17 cellular contexts compared by ENCODE assay signal in genomic region chr11:91872216-91872615, GRCh38.
DNase-seq lines count a peak whose midpoint lies in the region; ATAC-seq, FAIRE-seq and TF ChIP-seq lines count a peak whose summit lies in the region.
"Had no signal": no experiment of that assay in that cellular context is flagged by ENCODE, and none has a peak within 500 bp of the region (broad histone marks: within the 10 kb centered on the region; RNA-seq: fewer than 3 reads in every experiment).

No MANE protein-coding gene starts in this region.

- 85 to 91% (median 89%) methylated on average over 5 of the region's 5 CpGs for WGBS in stomach, 5 donors

- H2AFZ ChIP-seq in DND-41 (ENCODE audit: low read depth, low read length) (peak overlapping the region; percentile 51; the same call in 1 of the 2 replicates), Loucy (ENCODE audit: low read length) (no peak overlapping the region), endothelial cell of umbilical vein (ENCODE audit: low read depth, low read length) (peak overlapping the region; percentile 56)

- no peaks in the 10 kb centered on the region for H3K4me1 ChIP-seq in DND-41 (ENCODE audit: insufficient read depth, low read length)
- H3K4me1 ChIP-seq in Loucy (ENCODE audit: insufficient read depth, low read length, poor library complexity, severe bottlenecking), result peaks cover 90% of the 10 kb centered on the region
- H3K4me1 ChIP-seq in endothelial cell of umbilical vein (ENCODE audit: control insufficient read depth, extremely low read depth, insufficient read depth, low read length), result peaks cover 26% of the 10 kb centered on the region
- H3K4me1 ChIP-seq in HAP-1, result no peaks in the 10 kb centered on the region
- no peaks in the 10 kb centered on the region for H3K4me1 ChIP-seq in breast epithelium
- peaks cover 0 to 22% (median 10%) of the 10 kb centered on the region in 4 donors for H3K4me1 ChIP-seq in stomach
- H3K4me1 ChIP-seq: Peyer's patch had no signal

- no peak overlapping the region for H3K9ac ChIP-seq in DND-41 (ENCODE audit: low read depth, low read length)
- H3K9ac ChIP-seq in Loucy (ENCODE audit: low read depth, low read length, poor library complexity, severe bottlenecking), result peak overlapping the region; percentile 67
- no peak overlapping the region for H3K9ac ChIP-seq in endothelial cell of umbilical vein (replicated peaks; ENCODE audit: extremely low read depth, insufficient read depth, low read length)

- H3K9me2 ChIP-seq in Loucy (replicated peaks; ENCODE audit: low read depth, low read length), result no peaks in the 10 kb centered on the region

- H3K4me2 ChIP-seq in DND-41 (ENCODE audit: insufficient read depth, low read length), result no peak overlapping the region
- H3K4me2 ChIP-seq in Loucy (ENCODE audit: low read depth, low read length, poor library complexity, severe bottlenecking), result peak overlapping the region; percentile 76
- H3K4me2 ChIP-seq in endothelial cell of umbilical vein (ENCODE audit: insufficient read depth, low read length), result peak overlapping the region; percentile 44

- intact Hi-C loops in endothelial cell of umbilical vein (cut with micrococcal nuclease), result no loop called here
- intact Hi-C loops in breast epithelium (cut with DNase I; ENCODE audit: low total_unique reads), result no loop called here
- intact Hi-C loops in stomach (cut with DNase I; ENCODE audit: low total_unique reads), result no loop called here

- H3K9me1 ChIP-seq in endothelial cell of umbilical vein (replicated peaks; ENCODE audit: control insufficient read depth, extremely low read depth, insufficient read depth, low read length), result no peaks in the 10 kb centered on the region

- no peaks in the 10 kb centered on the region for H3K79me2 ChIP-seq in DND-41 (ENCODE audit: insufficient read depth, low read length)
- no peaks in the 10 kb centered on the region for H3K79me2 ChIP-seq in Loucy (ENCODE audit: insufficient read depth, low read length)
- no peaks in the 10 kb centered on the region for H3K79me2 ChIP-seq in endothelial cell of umbilical vein (ENCODE audit: control insufficient read depth, insufficient read depth, low read length)

- H3K9me3 ChIP-seq in DND-41 (ENCODE audit: insufficient read depth, low read length, severe bottlenecking) (no peaks in the 10 kb centered on the region), Loucy (ENCODE audit: insufficient read depth, low read depth, low read length) (no peaks in the 10 kb centered on the region), endothelial cell of umbilical vein (replicated peaks; ENCODE audit: control insufficient read depth, insufficient read depth, low read length) (no peaks in the 10 kb centered on the region), HAP-1 (no peaks in the 10 kb centered on the region), breast epithelium (no peaks in the 10 kb centered on the region), stomach (no peaks in the 10 kb centered on the region)
- H3K9me3 ChIP-seq: Peyer's patch had no signal

- no peak for FAIRE-seq in endothelial cell of umbilical vein (lab: Jason Lieb, UNC)
- FAIRE-seq: GM12891, GM18507 had no signal

- H3K4me1 Mint-ChIP-seq in nephron, result peaks cover 53% of the 10 kb centered on the region
- H3K4me1 Mint-ChIP-seq: B cell; CD4-positive, CD25-positive, alpha-beta regulatory T cell had no signal

- TF ChIP-seq CTCF in DND-41 (IDR thresholded peaks at IDR 0.05; ENCODE audit: borderline replicate concordance, extremely low read depth, low read length, poor library complexity, severe bottlenecking) (no peak), Loucy (conservative IDR thresholded peaks at IDR 0.05; ENCODE audit: low read length) (no peak), endothelial cell of umbilical vein (IDR thresholded peaks at IDR 0.05; ENCODE audit: extremely low read depth in 1 of 2, insufficient read depth in 1 of 2, low read depth in 1 of 2, low read length in 2 of 2) (no peak), nephron (IDR thresholded peaks at IDR 0.05; ENCODE audit: unreplicated experiment in 3 of 3) (no peak), breast epithelium (IDR thresholded peaks at IDR 0.05) (no peak), stomach (IDR thresholded peaks at IDR 0.05) (no peak)

- H3K9me3 Mint-ChIP-seq in nephron, result no peaks in the 10 kb centered on the region

- BruUV-seq in endothelial cell of umbilical vein (replicated peaks; lab: Mats Ljungman, UMichigan), result no TSS peak

- H3K27ac ChIP-seq in DND-41 (ENCODE audit: low read length) (no peak overlapping the region), endothelial cell of umbilical vein (ENCODE audit: insufficient read depth, low read depth, low read length) (peak overlapping the region; percentile 50), breast epithelium (no peak overlapping the region), stomach (no peak overlapping the region)
- H3K27ac ChIP-seq: Peyer's patch had no signal

- H3K36me3 ChIP-seq in DND-41 (ENCODE audit: insufficient read depth, low read length) (no peaks in the 10 kb centered on the region), Loucy (ENCODE audit: insufficient read depth, low read length) (no peaks in the 10 kb centered on the region), endothelial cell of umbilical vein (ENCODE audit: control insufficient read depth in 2 of 2, extremely low read depth in 1 of 2, insufficient read depth in 2 of 2, low read length in 2 of 2) (no peaks in the 10 kb centered on the region), HAP-1 (replicated peaks) (no peaks in the 10 kb centered on the region), breast epithelium (no peaks in the 10 kb centered on the region), stomach (no peaks in the 10 kb centered on the region)
- H3K36me3 ChIP-seq: Peyer's patch had no signal

- CTCF ChIA-PET in endothelial cell of umbilical vein (lab: Charles Lee), result no interaction called here

- DNase-seq in DND-41 (no peak), endothelial cell of umbilical vein (ENCODE audit: low read depth, low spot score) (no peak), HAP-1 (ENCODE audit: low spot score in 2 of 2) (no peak), breast epithelium (ENCODE audit: low spot score in 2 of 2) (no peak), stomach (no peak)
- DNase-seq: CD4-positive, CD25-positive, alpha-beta regulatory T cell; GDM1; NCI-H1417 treated with DMSO at 0.1 percent for 48 hours; NCI-H2081; NCI-H510A treated with DMSO at 0.1 percent for 48 hours; Peyer's patch; SHP77 had no signal

- H4K20me1 ChIP-seq in DND-41 (ENCODE audit: insufficient read depth, low read length), result no peaks in the 10 kb centered on the region
- H4K20me1 ChIP-seq in Loucy (ENCODE audit: insufficient read depth, low read length, poor library complexity, severe bottlenecking), result no peaks in the 10 kb centered on the region
- H4K20me1 ChIP-seq in endothelial cell of umbilical vein (replicated peaks; ENCODE audit: control insufficient read depth, extremely low read depth, insufficient read depth, low read length), result no peaks in the 10 kb centered on the region

- H3K4me3 ChIP-seq in DND-41 (ENCODE audit: low read depth in 1 of 2, low read length in 2 of 2), result no peak overlapping the region
- H3K4me3 ChIP-seq in Loucy (ENCODE audit: low read length, poor library complexity, severe bottlenecking), result peak overlapping the region; percentile 47
- H3K4me3 ChIP-seq in endothelial cell of umbilical vein (replicated peaks in 1 of 3; ENCODE audit: insufficient read depth in 1 of 3, low read depth in 1 of 3, low read length in 3 of 3), result no peak overlapping the region
- H3K4me3 ChIP-seq in HAP-1, result no peak overlapping the region
- no peak overlapping the region for H3K4me3 ChIP-seq in breast epithelium
- no peak overlapping the region for H3K4me3 ChIP-seq in stomach
- H3K4me3 ChIP-seq: Peyer's patch had no signal

- peaks cover 14% of the 10 kb centered on the region; the same call in 1 of the 2 replicates for H3F3A ChIP-seq in Loucy (ENCODE audit: low read depth)

- peaks cover 6% of the 10 kb centered on the region for H3K27me3 Mint-ChIP-seq in nephron (ENCODE audit: low read depth)
- H3K27me3 Mint-ChIP-seq: B cell; CD4-positive, CD25-positive, alpha-beta regulatory T cell had no signal

- no peak for ATAC-seq in DND-41 (ENCODE audit: insufficient read depth, low read depth)

- peak overlapping the region; percentile 6 to 53 (median 50) for H3K27ac Mint-ChIP-seq in nephron
- H3K27ac Mint-ChIP-seq: B cell; CD4-positive, CD25-positive, alpha-beta regulatory T cell had no signal

- no peaks in the 10 kb centered on the region for H3K36me3 Mint-ChIP-seq in nephron (ENCODE audit: low read depth)
- H3K36me3 Mint-ChIP-seq: CD4-positive, CD25-positive, alpha-beta regulatory T cell had no signal

- H3K27me3 ChIP-seq in DND-41 (ENCODE audit: insufficient read depth, low read length, poor library complexity), result no peaks in the 10 kb centered on the region
- no peaks in the 10 kb centered on the region for H3K27me3 ChIP-seq in Loucy (ENCODE audit: insufficient read depth, low read length, poor library complexity, severe bottlenecking)
- H3K27me3 ChIP-seq in endothelial cell of umbilical vein (ENCODE audit: control insufficient read depth in 2 of 2, insufficient read depth in 2 of 2, low read length in 2 of 2), result no peaks in the 10 kb centered on the region
- 0 out of 2 replicates have a peak, but pooled peaks cover 3% of the 10 kb centered on the region for H3K27me3 ChIP-seq in HAP-1 (ENCODE audit: low read depth)
- no peaks in the 10 kb centered on the region for H3K27me3 ChIP-seq in breast epithelium
- H3K27me3 ChIP-seq in stomach, result no peaks in the 10 kb centered on the region
- H3K27me3 ChIP-seq: Peyer's patch had no signal

- in situ Hi-C loops in HAP-1 (cut with MboI; ENCODE audit: low sequenced_read_pairs), result no loop called here

- POLR2A ChIA-PET in endothelial cell of umbilical vein (lab: Charles Lee), result no interaction called here

- dilution Hi-C loops in endothelial cell of umbilical vein (cut with MboI; ENCODE audit: extremely low pct_ligation_motif_present, low sequenced_read_pairs), result no loop called here

- TF ChIP-seq POLR2A in endothelial cell of umbilical vein (IDR thresholded peaks at IDR 0.05; ENCODE audit: low read depth, low read length), result no peak
- TF ChIP-seq POLR2A in breast epithelium (IDR thresholded peaks at IDR 0.05), result no peak
- TF ChIP-seq POLR2A in stomach (IDR thresholded peaks at IDR 0.05), result no peak

- TF ChIP-seq EP300 in stomach (IDR thresholded peaks at IDR 0.05), result no peak

- H3K4me3 Mint-ChIP-seq in nephron, result peak overlapping the region in 1 of 3 experiments; percentile 21
- H3K4me3 Mint-ChIP-seq: B cell; CD4-positive, CD25-positive, alpha-beta regulatory T cell had no signal

TF ChIP-seq in endothelial cell of umbilical vein, 7 proteins besides CTCF, POLR2A, EP300 and RAD21 (continues in another document):
- no peak for TF ChIP-seq POLR2AphosphoS5 (IDR thresholded peaks at IDR 0.05; ENCODE audit: insufficient read depth, low read depth, low read length)
- TF ChIP-seq JUN (IDR thresholded peaks at IDR 0.05; ENCODE audit: borderline replicate concordance, insufficient read depth, insufficient read length, low read depth), result no peak
- no peak for TF ChIP-seq MAX (IDR thresholded peaks at IDR 0.05; ENCODE audit: insufficient read depth, insufficient read length)
- TF ChIP-seq FOS (IDR thresholded peaks at IDR 0.05; ENCODE audit: borderline replicate concordance, insufficient read depth, low read length), result no peak
